In the genomic region with DNA sequence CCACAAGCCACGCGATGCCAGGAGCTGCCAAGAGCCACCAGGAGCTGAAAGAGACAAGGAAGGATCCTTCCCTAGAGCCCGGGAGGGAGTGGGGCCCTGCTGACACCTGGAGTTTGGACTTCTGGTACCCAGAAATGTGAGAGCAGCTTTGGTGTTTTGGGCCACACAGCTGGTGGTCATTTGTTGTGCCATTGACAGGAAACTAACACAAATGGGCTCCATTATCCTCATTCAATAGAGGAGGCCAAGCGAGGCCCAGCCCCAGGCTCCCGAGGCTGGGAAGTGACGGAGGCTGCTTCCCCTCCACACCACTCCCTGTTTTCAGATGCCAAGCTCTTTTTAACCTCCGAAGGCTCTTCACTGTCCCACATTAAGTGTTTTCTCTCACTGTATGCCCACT, we compare ENCODE assay signal across 1 cellular context.
TF ChIP-seq lines count a peak whose summit lies in the region.

No MANE protein-coding gene starts in this region.

TF ChIP-seq in H1, 55 proteins besides CTCF, POLR2A, EP300 and RAD21:
- TF ChIP-seq, protein P1, sequence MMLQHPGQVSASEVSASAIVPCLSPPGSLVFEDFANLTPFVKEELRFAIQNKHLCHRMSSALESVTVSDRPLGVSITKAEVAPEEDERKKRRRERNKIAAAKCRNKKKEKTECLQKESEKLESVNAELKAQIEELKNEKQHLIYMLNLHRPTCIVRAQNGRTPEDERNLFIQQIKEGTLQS (IDR thresholded peaks at IDR 0.05; ENCODE audit: insufficient read depth, low read depth, low read length) = no peak
- no peak for TF ChIP-seq NANOG (IDR thresholded peaks at IDR 0.05; ENCODE audit: insufficient read depth, low read depth, low read length, poor library complexity, severe bottlenecking)
- TF ChIP-seq RBBP5 (IDR thresholded peaks at IDR 0.05; ENCODE audit: borderline replicate concordance, low read depth, low read length) = no peak
- no peak for TF ChIP-seq FOSL1 (IDR thresholded peaks at IDR 0.05; ENCODE audit: insufficient read depth, low read depth, low read length)
- TF ChIP-seq CTBP2 (IDR thresholded peaks at IDR 0.05; ENCODE audit: borderline replicate concordance, insufficient read depth, insufficient read length, low read length) = no peak
- TF ChIP-seq, protein P2, sequence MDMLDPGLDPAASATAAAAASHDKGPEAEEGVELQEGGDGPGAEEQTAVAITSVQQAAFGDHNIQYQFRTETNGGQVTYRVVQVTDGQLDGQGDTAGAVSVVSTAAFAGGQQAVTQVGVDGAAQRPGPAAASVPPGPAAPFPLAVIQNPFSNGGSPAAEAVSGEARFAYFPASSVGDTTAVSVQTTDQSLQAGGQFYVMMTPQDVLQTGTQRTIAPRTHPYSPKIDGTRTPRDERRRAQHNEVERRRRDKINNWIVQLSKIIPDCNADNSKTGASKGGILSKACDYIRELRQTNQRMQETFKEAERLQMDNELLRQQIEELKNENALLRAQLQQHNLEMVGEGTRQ (IDR thresholded peaks at IDR 0.05; ENCODE audit: low read length) = no peak
- no peak for TF ChIP-seq HDAC2 (IDR thresholded peaks at IDR 0.05; ENCODE audit: borderline replicate concordance in 1 of 2, low read depth in 2 of 2, low read length in 2 of 2)
- TF ChIP-seq RXRA (IDR thresholded peaks at IDR 0.05; ENCODE audit: insufficient read depth, low read depth, low read length) = no peak
- TF ChIP-seq SP4 (IDR thresholded peaks at IDR 0.05; ENCODE audit: low read length) = no peak
- TF ChIP-seq KDM1A (IDR thresholded peaks at IDR 0.05; ENCODE audit: borderline replicate concordance, low read length) = no peak
- TF ChIP-seq EGR1 (IDR thresholded peaks at IDR 0.05; ENCODE audit: borderline replicate concordance, low read depth, low read length) = no peak
